ENCODE assay signal across 9 cellular contexts in genomic region chr15:82139823-82140268, GRCh38.
DNase-seq lines count a peak whose midpoint lies in the region; ATAC-seq and TF ChIP-seq lines count a peak whose summit lies in the region.
"Had no signal": no experiment of that assay in that cellular context is flagged by ENCODE, and none has a peak within 500 bp of the region (broad histone marks: within the 10 kb centered on the region; RNA-seq: fewer than 3 reads in every experiment).

No MANE protein-coding gene starts in this region.

- in situ Hi-C loops in GM13977 (cut with MboI; ENCODE audit: low pct_unique_long_range_greater_than_20kb, low sequenced_read_pairs, unreplicated experiment): no loop called here

- H3K27me3 ChIP-seq in colonic mucosa: no peaks in the 10 kb centered on the region

- H3K4me3 ChIP-seq in AG04449 (ENCODE audit: low read depth, low read length) (no peak overlapping the region), colonic mucosa (no peak overlapping the region)
- H3K4me3 ChIP-seq: HAP-1 had no signal

- no peaks in the 10 kb centered on the region for H3K4me1 ChIP-seq in colonic mucosa
- H3K4me1 ChIP-seq: HAP-1 had no signal

- H3K36me3 ChIP-seq in colonic mucosa: no peaks in the 10 kb centered on the region

- ATAC-seq in GM18909 (IDR thresholded peaks at IDR 0.05; ENCODE audit: poor library complexity, unreplicated experiment): no peak

- POLR2A ChIA-PET in AG04449 (lab: Yijun Ruan, JAX): no interaction called here

- no peak overlapping the region for H3K9ac ChIP-seq in colonic mucosa (ENCODE audit: low read depth in 2 of 2, low read length in 2 of 2)

- intact Hi-C loops in colonic mucosa (cut with DNase I): no loop called here

- peak; percentile 48 for TF ChIP-seq CTCF in AG04449 (IDR thresholded peaks at IDR 0.05; ENCODE audit: insufficient read depth, low read length, missing control alignments)
- TF ChIP-seq CTCF in GM13977 (IDR thresholded peaks at IDR 0.05; ENCODE audit: extremely low read depth, insufficient read depth, missing control alignments): peak; percentile 51
- peak; percentile 62 for TF ChIP-seq CTCF in colonic mucosa (IDR thresholded peaks at IDR 0.05)

- no peak overlapping the region for H3K27ac ChIP-seq in colonic mucosa

- DNase-seq in AG04449 (ENCODE audit: low read depth, low spot score) (no peak), GM13977 (ENCODE audit: low spot score) (peak; percentile 31), NCI-H69 (lab: John Stamatoyannopoulos, UW) (peak; percentile 49), colonic mucosa (no peak), myocyte (ENCODE audit: low read depth) (peak; percentile 80), activated gamma-delta T cell (lab: John Stamatoyannopoulos, UW) (no peak)
- no peak for DNase-seq in stimulated activated CD4-positive, alpha-beta T cell treated with anti-CD3 and anti-CD28 coated beads, Interleukin-4, amount 100 ng/mL, for 24 hours

- no peaks in the 10 kb centered on the region for H3K9me3 ChIP-seq in colonic mucosa
- H3K9me3 ChIP-seq: HAP-1 had no signal

- CTCF ChIA-PET in AG04449 (lab: Yijun Ruan, JAX): interaction anchor here (0.7 to 10.1 kb wide), 25 partner anchors 8 to 730 kb away, joined by 3 to 93 read pairs (median 6); no protein-coding TSS in a partner anchor

Comparison
In these comparisons a context has a peak if more than half of its experiments do, and no peak if none do; other contexts are left out.
1. DNase-seq: peak in GM13977 (single experiment), NCI-H69 (single experiment) and myocyte (single experiment); none in AG04449 (single experiment), colonic mucosa (single experiment), activated gamma-delta T cell (single experiment) and stimulated activated CD4-positive, alpha-beta T cell treated with anti-CD3 and anti-CD28 coated beads, Interleukin-4, amount 100 ng/mL, for 24 hours (single experiment).
2. Peak in every context shown above with its lines, with median percentiles within 50 percentile points of each other: CTCF ChIP-seq.